In genomic region chr2:11405599-11406491, GRCh38 we compare ENCODE assay signal across 1 cellular context.
TF ChIP-seq lines count a peak whose summit lies in the region.

No MANE protein-coding gene starts in this region.

TF ChIP-seq in GM23338, 12 proteins besides CTCF, POLR2A, EP300 and RAD21 (continued from another document):
- TF ChIP-seq ZNF462 (CRISPR knock-in tag; IDR thresholded peaks at IDR 0.05) (no peak), CREB1 (CRISPR knock-in tag; IDR thresholded peaks at IDR 0.05; ENCODE audit: low read depth) (no peak)
